ENCODE assay signal across 8 cellular contexts in genomic region chr12:76029982-76030377, GRCh38. TPM values are rescaled to one million over a fixed set of nuclear protein-coding genes. Genes with fewer than 3 reads are reported as not detected.
DNase-seq lines count a peak whose midpoint lies in the region; ATAC-seq and TF ChIP-seq lines count a peak whose summit lies in the region.

No MANE protein-coding gene starts in this region.

- peaks cover 15% of the 10 kb centered on the region for H3K36me3 ChIP-seq in mammary epithelial cell (ENCODE audit: insufficient read depth, low read length)
- peaks cover 0 to 11% of the 10 kb centered on the region in 2 donors for H3K36me3 ChIP-seq in thyroid gland

- peaks cover 76% of the 10 kb centered on the region for H3K79me2 ChIP-seq in mammary epithelial cell (ENCODE audit: insufficient read depth, low read length)

- H3K9me3 ChIP-seq in mammary epithelial cell (replicated peaks; ENCODE audit: insufficient read depth, low read length) = no peaks in the 10 kb centered on the region
- H3K9me3 ChIP-seq in thyroid gland = no peaks in the 10 kb centered on the region

- peak overlapping the region; percentile 87 to 96 (median 93) for H3K4me3 ChIP-seq in mammary epithelial cell (replicated peaks in 1 of 3; ENCODE audit: insufficient read depth in 1 of 3, low read depth in 2 of 3, low read length in 3 of 3)
- H3K4me3 ChIP-seq in thyroid gland (replicated peaks in 1 of 3) = peak overlapping the region; percentile 86 to 90 (median 89)

- TF ChIP-seq CTCF in mammary epithelial cell (conservative IDR thresholded peaks at IDR 0.05 in 1 of 2, IDR thresholded peaks at IDR 0.05 in 1 of 2; ENCODE audit: extremely low read depth in 1 of 2, insufficient read depth in 1 of 2, low read depth in 1 of 2, low read length in 2 of 2) = no peak
- TF ChIP-seq CTCF in thyroid gland (IDR thresholded peaks at IDR 0.05) = no peak

- peak overlapping the region; percentile 89 for H3K4me2 ChIP-seq in mammary epithelial cell (ENCODE audit: insufficient read depth, low read depth, low read length)

- no peaks in the 10 kb centered on the region for H3K27me3 ChIP-seq in mammary epithelial cell (ENCODE audit: insufficient read depth, low read length)
- H3K27me3 ChIP-seq in thyroid gland = no peaks in the 10 kb centered on the region

- WGBS in mammary epithelial cell (ENCODE audit: low coverage, missing lambda C conversion rate) = 4% methylated on average over 20 of the region's 22 CpGs
- 2 to 3% methylated on average over 22 of the region's 22 CpGs for whole genome bisulfite sequencing in thyroid gland, 2 donors

- intact Hi-C loops in mammary epithelial cell (cut with micrococcal nuclease) = loop anchor here (2.0 to 10.0 kb wide), 6 partner anchors 245 to 698 kb away; partner anchors contain the start of genes CAPS2, GLIPR1L1 and GLIPR1L2
- intact Hi-C loops in thyroid gland (cut with DNase I) = loop anchor here (10.0 kb wide), 3 partner anchors 115 to 475 kb away; no protein-coding TSS in a partner anchor

- no peak for ATAC-seq in GM19452 (IDR thresholded peaks at IDR 0.05; ENCODE audit: unreplicated experiment)

- peak overlapping the region; percentile 95 for H3K9ac ChIP-seq in mammary epithelial cell (ENCODE audit: insufficient read depth, low read length)

- CTCF ChIA-PET in mammary epithelial cell (lab: Charles Lee; ENCODE audit: low non-redundant PET) = interaction anchor here (0.9 kb wide), 1 partner anchor 470 kb away, joined by 5 read pairs; no protein-coding TSS in a partner anchor

- H3K4me1 ChIP-seq in mammary epithelial cell (ENCODE audit: insufficient read depth, low read length) = peaks cover 16% of the 10 kb centered on the region
- peaks cover 33% of the 10 kb centered on the region in 2 donors for H3K4me1 ChIP-seq in thyroid gland

- H3K27ac ChIP-seq in mammary epithelial cell (ENCODE audit: insufficient read depth, low read depth, low read length) = peak overlapping the region; percentile 92
- H3K27ac ChIP-seq in thyroid gland = peak overlapping the region; percentile 95 to 99 (median 98)

- H4K20me1 ChIP-seq in mammary epithelial cell (ENCODE audit: insufficient read depth, low read length) = peaks cover 6% of the 10 kb centered on the region

- H2AFZ ChIP-seq in mammary epithelial cell (ENCODE audit: low read depth, low read length) = no peak overlapping the region

- BruUV-seq in mammary epithelial cell (replicated peaks; lab: Mats Ljungman, UMichigan) = no TSS peak

- DNase-seq in NCI-H2029 (lab: John Stamatoyannopoulos, UW) (peak; percentile 25), NCI-H2029 treated with DMSO at 0.1 percent for 48 hours (lab: John Stamatoyannopoulos, UW) (no peak), NCI-H69 (lab: John Stamatoyannopoulos, UW) (peak; percentile 67), mammary epithelial cell (peak; percentile 47), lung microvascular endothelial cell (ENCODE audit: low read depth in 2 of 2) (peak; percentile 55 to 75), thyroid gland (peak; percentile 23 to 32), HPDE6-E6E7 (ENCODE audit: extremely low spot score) (no peak)

- no peak for TF ChIP-seq POLR2A in thyroid gland (IDR thresholded peaks at IDR 0.05)

- in situ Hi-C loops in mammary epithelial cell (cut with MboI; ENCODE audit: low sequenced_read_pairs in 2 of 2) = loop anchor here (5.0 to 10.0 kb wide), 6 partner anchors 75 to 495 kb away; no protein-coding TSS in a partner anchor

- dilution Hi-C loops in mammary epithelial cell (cut with HindIII; ENCODE audit: low sequenced_read_pairs) = no loop called here

RNA-seq across cellular contexts. Expression of gene PHLDA1, which starts 1.6 kb away (rescaled TPM):
- total RNA-seq in mammary epithelial cell (100 to 1,000 TPM; 161 to 545 TPM), lung microvascular endothelial cell (13.1 and 16.1 TPM in 2 replicates), thyroid gland (10 to 100 TPM; 45.2 to 73.1 (median 57.5) TPM)
- 120 TPM for polyA plus RNA-seq in mammary epithelial cell
- polyA minus RNA-seq in mammary epithelial cell = 135 TPM

RNA-seq across cellular contexts. Expression of gene NAP1L1, which starts 54.5 kb away (rescaled TPM):
- 100 to 1,000 TPM; 167 to 381 TPM for total RNA-seq in mammary epithelial cell
- polyA plus RNA-seq in mammary epithelial cell = 233 TPM
- 123 TPM for polyA minus RNA-seq in mammary epithelial cell
- total RNA-seq in lung microvascular endothelial cell = 116 and 146 TPM in 2 replicates
- total RNA-seq in thyroid gland = 100 to 1,000 TPM; 193 to 341 (median 213) TPM

Comparison
In these comparisons a context has a peak if more than half of its experiments do, and no peak if none do; other contexts are left out.
1. DNase-seq: peak in NCI-H2029 (single experiment), NCI-H69 (single experiment), mammary epithelial cell (single experiment), lung microvascular endothelial cell (2 of 2) and thyroid gland (2 of 2); none in NCI-H2029 treated with DMSO at 0.1 percent for 48 hours (single experiment) and HPDE6-E6E7 (single experiment).